23 cellular contexts compared by ENCODE assay signal in the genomic region with DNA sequence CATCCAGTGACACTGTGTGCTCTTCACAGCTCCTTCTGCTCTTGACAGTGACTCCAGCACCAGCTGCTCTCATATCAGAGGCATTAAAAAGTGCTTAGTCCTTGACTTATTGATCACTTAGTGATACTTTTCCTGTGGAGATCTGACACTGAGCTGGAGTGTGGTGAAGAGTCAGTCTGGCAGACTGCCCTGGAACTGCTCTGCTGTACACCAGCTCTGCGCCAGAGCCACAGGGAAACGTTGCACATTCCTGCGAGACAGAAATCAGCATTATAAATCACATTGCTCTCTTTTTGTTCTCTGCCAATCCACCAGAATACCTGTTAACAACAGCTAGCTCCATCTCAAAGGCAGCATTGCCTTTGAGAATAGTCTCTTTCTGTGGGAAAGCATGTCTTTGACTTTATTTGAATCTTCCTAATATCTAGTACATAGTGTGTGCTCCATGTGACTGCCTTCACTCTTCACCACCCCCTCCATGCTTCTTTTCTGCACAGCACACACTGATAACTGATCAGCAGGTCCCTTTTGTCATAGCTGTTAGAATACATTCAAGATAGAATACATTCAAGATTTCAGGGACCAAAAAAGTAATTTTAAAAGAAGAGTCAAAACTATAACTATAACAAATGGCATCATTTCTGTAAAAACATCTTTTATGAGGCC. TPM values are rescaled to one million over a fixed set of nuclear protein-coding genes. Genes with fewer than 3 reads are reported as not detected.
A peak's percentile ranks its signal among the peaks of the same experiment; 100 is the strongest.
DNase-seq lines count a peak whose midpoint lies in the region; ATAC-seq and TF ChIP-seq lines count a peak whose summit lies in the region.
"Had no signal": no experiment of that assay in that cellular context is flagged by ENCODE, and none has a peak within 500 bp of the region (broad histone marks: within the 10 kb centered on the region; RNA-seq: fewer than 3 reads in every experiment).

No MANE protein-coding gene starts in this region.

- no peak overlapping the region for H3K4ac ChIP-seq in IMR-90 (ENCODE audit: low read depth, low read length)

- 0 out of 2 replicates have a peak, but pooled peaks cover 3% of the 10 kb centered on the region for H3K9me1 ChIP-seq in IMR-90 (ENCODE audit: insufficient read depth, low read length)

- H3F3A ChIP-seq in neural cell (ENCODE audit: insufficient read depth, low read length, poor library complexity, severe bottlenecking), result no peaks in the 10 kb centered on the region

- no TSS peak for BruUV-seq in IMR-90 (replicated peaks; lab: Mats Ljungman, UMichigan)

- no peak overlapping the region for H3K18ac ChIP-seq in IMR-90 (ENCODE audit: low read depth, low read length)

- no peak overlapping the region for H2BK15ac ChIP-seq in IMR-90 (ENCODE audit: low read depth, low read length)

- no peak overlapping the region for H2AK9ac ChIP-seq in IMR-90 (replicated peaks; ENCODE audit: low read depth, low read length, poor library complexity)

- no peak for ATAC-seq in IMR-90 (ENCODE audit: low read depth)
- no peak for ATAC-seq in HG03469 (IDR thresholded peaks at IDR 0.05; ENCODE audit: unreplicated experiment)
- ATAC-seq: activated CD8-positive, alpha-beta memory T cell treated with anti-CD3 and anti-CD28 coated beads, Interleukin-2, amount 10 ng/mL, durations not matched to agents 7 days and 5 days; activated T-cell treated with anti-CD3 and anti-CD28 coated beads, Interleukin-2, amount 50 U/mL, for 72 hours; PC-3; stimulated activated naive B cell treated with anti-CD40 and anti-IgM and Interleukin-4, amounts not matched to agents 10 μg/mL and 1 μg/mL and 100 μg/mL, for 72 hours; upper lobe of right lung had no signal

- H4K5ac ChIP-seq in IMR-90 (ENCODE audit: low read depth, low read length), result no peak overlapping the region

- TF ChIP-seq CTCF in IMR-90 (conservative IDR thresholded peaks at IDR 0.05; ENCODE audit: low read depth, low read length) (no peak), WERI-Rb-1 (IDR thresholded peaks at IDR 0.05; ENCODE audit: low read depth, low read length) (no peak), neural cell (IDR thresholded peaks at IDR 0.05; ENCODE audit: poor library complexity, severe bottlenecking) (no peak), esophagus muscularis mucosa (IDR thresholded peaks at IDR 0.05) (no peak)

- dilution Hi-C loops in IMR-90 (cut with HindIII; ENCODE audit: low sequenced_read_pairs, unreplicated experiment), result no loop called here

- H2BK20ac ChIP-seq in IMR-90 (ENCODE audit: low read depth, low read length), result no peak overlapping the region

- TF ChIP-seq POLR2A in IMR-90 (IDR thresholded peaks at IDR 0.05; ENCODE audit: low read depth, low read length), result no peak
- TF ChIP-seq POLR2A in esophagus muscularis mucosa (IDR thresholded peaks at IDR 0.05; ENCODE audit: low read depth), result no peak

- WGBS in IMR-90 (ENCODE audit: extremely low coverage in 2 of 2, insufficient read length in 1 of 2), 2 experiments, result no CpG with 5 or more reads among the region's 3 CpGs
- 69% methylated on average over 3 of the region's 3 CpGs for WGBS in esophagus muscularis mucosa

- CTCF ChIA-PET in IMR-90 (lab: Yijun Ruan, JAX), result no interaction called here

- peak; percentile 14 for DNase-seq in DMS79 (lab: John Stamatoyannopoulos, UW)
- peak; percentile 2 for DNase-seq in IMR-90
- DNase-seq in WERI-Rb-1, result peak; percentile 35
- no peak for DNase-seq in AML-193 (lab: John Stamatoyannopoulos, UW)
- DNase-seq in esophagus muscularis mucosa (ENCODE audit: extremely low spot score), result no peak
- DNase-seq: activated CD8-positive, alpha-beta memory T cell treated with anti-CD3 and anti-CD28 coated beads, Interleukin-2, amount 10 ng/mL, durations not matched to agents 7 days and 5 days; activated T-cell treated with anti-CD3 and anti-CD28 coated beads, Interleukin-2, amount 50 U/mL, for 72 hours; Calu3; GM23248; NCI-H1930; PC-3; SK-N-SH; small intestine; stimulated activated naive B cell treated with anti-CD40 and anti-IgM and Interleukin-4, amounts not matched to agents 10 μg/mL and 1 μg/mL and 100 μg/mL, for 72 hours; upper lobe of right lung had no signal

- no peak overlapping the region for H2BK5ac ChIP-seq in IMR-90 (ENCODE audit: low read depth, low read length, poor library complexity, severe bottlenecking)

- H3K9ac ChIP-seq in IMR-90 (ENCODE audit: low read depth, low read length) (no peak overlapping the region), neural cell (ENCODE audit: low read length) (no peak overlapping the region)
- H3K9ac ChIP-seq: GM23248, SK-N-SH had no signal

- intact Hi-C loops in IMR-90 (cut with micrococcal nuclease), result no loop called here
- intact Hi-C loops in esophagus muscularis mucosa (cut with DNase I), result no loop called here

- H2AFZ ChIP-seq in IMR-90 (replicated peaks; ENCODE audit: low read length, poor library complexity) (no peak overlapping the region), neural cell (ENCODE audit: low read depth, low read length) (no peak overlapping the region)
- H2AFZ ChIP-seq: GM23248 had no signal

- H3K4me3 ChIP-seq in IMR-90 (ENCODE audit: insufficient read depth, low read depth, low read length), result no peak overlapping the region
- no peak overlapping the region for H3K4me3 ChIP-seq in WERI-Rb-1 (ENCODE audit: low read depth, low read length)
- H3K4me3 ChIP-seq in neural cell (ENCODE audit: low read length), result no peak overlapping the region
- H3K4me3 ChIP-seq in esophagus muscularis mucosa, result no peak overlapping the region
- H3K4me3 ChIP-seq: GM23248, upper lobe of right lung had no signal

- H3K4me1 ChIP-seq in IMR-90 (ENCODE audit: control insufficient read depth, insufficient read depth, low read length), result no peaks in the 10 kb centered on the region
- H3K4me1 ChIP-seq in esophagus muscularis mucosa, result no peaks in the 10 kb centered on the region
- H3K4me1 ChIP-seq: upper lobe of right lung had no signal

- in situ Hi-C loops in IMR-90 (cut with MboI; ENCODE audit: low sequenced_read_pairs), result no loop called here

- TF ChIP-seq RAD21 in IMR-90 (IDR thresholded peaks at IDR 0.05; ENCODE audit: low read length) (no peak), neural cell (conservative IDR thresholded peaks at IDR 0.05) (no peak)

- TF ChIP-seq EP300 in neural cell (conservative IDR thresholded peaks at IDR 0.05; ENCODE audit: poor library complexity, severe bottlenecking), result no peak
- TF ChIP-seq EP300 in esophagus muscularis mucosa (IDR thresholded peaks at IDR 0.05), result no peak

- H3K56ac ChIP-seq in IMR-90 (ENCODE audit: extremely low read depth, insufficient read depth, low read length), result no peak overlapping the region

- H2BK120ac ChIP-seq in IMR-90 (ENCODE audit: low read depth, low read length), result no peak overlapping the region

- H3K27me3 ChIP-seq in IMR-90 (ENCODE audit: control insufficient read depth, insufficient read depth, low read length) (no peaks in the 10 kb centered on the region), WERI-Rb-1 (ENCODE audit: insufficient read depth, low read depth, severe bottlenecking) (no peaks in the 10 kb centered on the region), neural cell (ENCODE audit: insufficient read depth, low read depth, low read length) (no peaks in the 10 kb centered on the region), esophagus muscularis mucosa (no peaks in the 10 kb centered on the region)
- H3K27me3 ChIP-seq: upper lobe of right lung had no signal

- H3K14ac ChIP-seq in IMR-90 (replicated peaks; ENCODE audit: low read depth, low read length), result no peak overlapping the region

- H3K36me3 ChIP-seq in IMR-90 (ENCODE audit: control insufficient read depth, insufficient read depth, low read length) (0 out of 2 replicates have a peak, but pooled peaks cover 2% of the 10 kb centered on the region), WERI-Rb-1 (no peaks in the 10 kb centered on the region), neural cell (ENCODE audit: insufficient read depth, low read length) (no peaks in the 10 kb centered on the region), esophagus muscularis mucosa (peaks cover 0 to 8% (median 0%) of the 10 kb centered on the region in 4 donors)
- H3K36me3 ChIP-seq: upper lobe of right lung had no signal

- H3K79me1 ChIP-seq in IMR-90 (ENCODE audit: low read depth in 1 of 2, low read length in 2 of 2), result no peaks in the 10 kb centered on the region

- H2AK5ac ChIP-seq in IMR-90 (ENCODE audit: low read depth, low read length), result no peak overlapping the region

- no peak overlapping the region for H4K8ac ChIP-seq in IMR-90 (ENCODE audit: low read depth in 2 of 2, low read length in 2 of 2)

- no peak overlapping the region for H4K91ac ChIP-seq in IMR-90 (ENCODE audit: insufficient read depth, low read depth, low read length)

- H4K20me1 ChIP-seq in IMR-90 (ENCODE audit: insufficient read depth, low read length) (no peaks in the 10 kb centered on the region), neural cell (ENCODE audit: insufficient read depth) (no peaks in the 10 kb centered on the region)

- H3K9me3 ChIP-seq in IMR-90 (ENCODE audit: control insufficient read depth, insufficient read depth, low read length) (no peaks in the 10 kb centered on the region), WERI-Rb-1 (ENCODE audit: severe bottlenecking) (no peaks in the 10 kb centered on the region), neural cell (ENCODE audit: low read length) (no peaks in the 10 kb centered on the region), esophagus muscularis mucosa (no peaks in the 10 kb centered on the region)
- H3K9me3 ChIP-seq: SK-N-SH, upper lobe of right lung had no signal

- H3K23ac ChIP-seq in IMR-90 (ENCODE audit: low read depth, low read length), result no peak overlapping the region

- H3K9me2 ChIP-seq in neural cell (ENCODE audit: insufficient read depth, low read length), result no peaks in the 10 kb centered on the region
- H3K9me2 ChIP-seq: SK-N-SH had no signal

- H3K4me2 ChIP-seq in IMR-90 (ENCODE audit: low read depth, low read length) (no peak overlapping the region), neural cell (ENCODE audit: low read length) (no peak overlapping the region)
- H3K4me2 ChIP-seq: SK-N-SH had no signal

- POLR2A ChIA-PET in IMR-90 (lab: Charles Lee; ENCODE audit: unreplicated experiment), result no interaction called here

- H3K27ac ChIP-seq in IMR-90 (ENCODE audit: insufficient read depth, low read length) (no peak overlapping the region), WERI-Rb-1 (no peak overlapping the region), neural cell (ENCODE audit: low read length) (no peak overlapping the region), esophagus muscularis mucosa (replicated peaks in 1 of 4) (no peak overlapping the region)
- H3K27ac ChIP-seq: GM23248, upper lobe of right lung had no signal

- H3K79me2 ChIP-seq in neural cell (replicated peaks; ENCODE audit: insufficient read depth, low read length), result no peaks in the 10 kb centered on the region

TF ChIP-seq in IMR-90, 13 proteins besides CTCF, POLR2A, EP300 and RAD21 (continues in another document):
- no peak for TF ChIP-seq CHD1 (IDR thresholded peaks at IDR 0.05; ENCODE audit: low read depth, low read length)

TF ChIP-seq in neural cell, 6 proteins besides CTCF, POLR2A, EP300 and RAD21 (continues in another document):
- TF ChIP-seq MXI1 (conservative IDR thresholded peaks at IDR 0.05; ENCODE audit: poor library complexity, severe bottlenecking), result no peak

RNA-seq across cellular contexts. Expression of a gene that starts 48.2 kb away (rescaled TPM):
- not detected in 2 replicates for total RNA-seq in IMR-90 (2012; rRNA removed)
- not detected in 2 replicates for polyA plus RNA-seq in IMR-90 (2012; rRNA removed)
- polyA plus RNA-seq in IMR-90 (2012; cell fraction: cytosol; rRNA removed), result not detected in 2 replicates
- polyA plus RNA-seq in IMR-90 (2012; cell fraction: nucleus; rRNA removed; ENCODE audit: low replicate concordance), result not detected in 2 replicates
- polyA plus RNA-seq in neural cell, result not detected in 2 replicates
- polyA minus RNA-seq in neural cell, result not detected in 2 replicates
- not detected for total RNA-seq in esophagus muscularis mucosa
- total RNA-seq: activated CD8-positive, alpha-beta memory T cell treated with anti-CD3 and anti-CD28 coated beads, Interleukin-2, amount 10 ng/mL, durations not matched to agents 7 days and 5 days; activated T-cell treated with anti-CD3 and anti-CD28 coated beads, Interleukin-2, amount 50 U/mL, for 72 hours; bronchial epithelial cell; Calu3; endothelial cell of umbilical vein; GM23248; NCI-H460; osteocyte; PC-3; T-helper 1 cell treated with Interleukin-12 subunit alpha and Interleukin-12 subunit beta and Interleukin-4 antibody, amounts not matched to agents 30 ng/mL and 1 ng/mL, for 36 hours; upper lobe of right lung had no signal
- polyA plus RNA-seq: CD14-positive monocyte, endothelial cell of umbilical vein, GM23248, SK-N-SH, small intestine had no signal

Comparison
In these comparisons a context has a peak if more than half of its experiments do, and no peak if none do; other contexts are left out.
1. DNase-seq: peak in DMS79 (single experiment), IMR-90 (single experiment) and WERI-Rb-1 (single experiment); none in AML-193 (0 of 2) and esophagus muscularis mucosa (single experiment).